ENCODE assay signal across 8 cellular contexts in the genomic region with DNA sequence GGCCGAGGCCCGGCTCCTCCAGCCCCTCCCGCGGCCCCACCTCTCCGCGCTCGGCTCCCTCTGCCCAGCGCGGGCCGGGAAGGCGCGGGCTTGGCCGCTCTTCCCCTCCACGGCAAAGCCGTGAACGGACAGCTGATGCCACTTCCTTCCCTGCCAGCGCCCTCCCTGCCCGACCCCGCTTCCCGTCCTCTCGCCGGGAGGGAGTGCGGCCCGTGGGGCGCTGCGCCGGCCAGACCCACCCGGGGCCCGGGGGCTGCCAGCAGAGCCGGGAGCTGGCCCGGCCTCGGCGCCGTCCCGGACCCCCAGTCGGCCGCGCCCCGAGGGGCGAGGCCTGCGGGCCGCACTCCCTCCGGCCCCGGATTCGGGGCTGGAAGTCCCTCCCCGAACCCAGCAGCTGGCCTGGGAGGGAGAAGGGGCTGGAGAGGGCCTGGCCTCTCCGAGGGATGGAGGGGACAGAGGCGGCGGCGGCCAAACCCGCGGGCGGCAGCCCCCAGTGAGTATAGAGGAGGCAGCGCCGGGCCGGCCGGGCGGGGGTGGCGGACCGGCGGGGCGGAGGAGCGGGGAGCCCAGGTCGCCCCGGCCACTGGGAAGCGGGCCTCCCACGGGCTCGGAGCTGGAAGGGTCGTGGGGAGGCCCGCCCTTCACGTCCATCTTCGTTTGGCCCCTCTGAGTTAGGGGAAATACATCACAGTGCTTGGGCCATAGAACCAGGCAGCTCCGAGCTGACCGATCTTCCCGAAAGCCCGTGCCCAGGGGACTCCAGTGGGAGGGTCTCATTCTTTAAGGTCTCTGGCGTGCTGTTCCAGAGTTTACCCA. TPM values are rescaled to one million over a fixed set of nuclear protein-coding genes. Genes with fewer than 3 reads are reported as not detected.
DNase-seq lines count a peak whose midpoint lies in the region; ATAC-seq, FAIRE-seq and TF ChIP-seq lines count a peak whose summit lies in the region.

A gene with protein sequence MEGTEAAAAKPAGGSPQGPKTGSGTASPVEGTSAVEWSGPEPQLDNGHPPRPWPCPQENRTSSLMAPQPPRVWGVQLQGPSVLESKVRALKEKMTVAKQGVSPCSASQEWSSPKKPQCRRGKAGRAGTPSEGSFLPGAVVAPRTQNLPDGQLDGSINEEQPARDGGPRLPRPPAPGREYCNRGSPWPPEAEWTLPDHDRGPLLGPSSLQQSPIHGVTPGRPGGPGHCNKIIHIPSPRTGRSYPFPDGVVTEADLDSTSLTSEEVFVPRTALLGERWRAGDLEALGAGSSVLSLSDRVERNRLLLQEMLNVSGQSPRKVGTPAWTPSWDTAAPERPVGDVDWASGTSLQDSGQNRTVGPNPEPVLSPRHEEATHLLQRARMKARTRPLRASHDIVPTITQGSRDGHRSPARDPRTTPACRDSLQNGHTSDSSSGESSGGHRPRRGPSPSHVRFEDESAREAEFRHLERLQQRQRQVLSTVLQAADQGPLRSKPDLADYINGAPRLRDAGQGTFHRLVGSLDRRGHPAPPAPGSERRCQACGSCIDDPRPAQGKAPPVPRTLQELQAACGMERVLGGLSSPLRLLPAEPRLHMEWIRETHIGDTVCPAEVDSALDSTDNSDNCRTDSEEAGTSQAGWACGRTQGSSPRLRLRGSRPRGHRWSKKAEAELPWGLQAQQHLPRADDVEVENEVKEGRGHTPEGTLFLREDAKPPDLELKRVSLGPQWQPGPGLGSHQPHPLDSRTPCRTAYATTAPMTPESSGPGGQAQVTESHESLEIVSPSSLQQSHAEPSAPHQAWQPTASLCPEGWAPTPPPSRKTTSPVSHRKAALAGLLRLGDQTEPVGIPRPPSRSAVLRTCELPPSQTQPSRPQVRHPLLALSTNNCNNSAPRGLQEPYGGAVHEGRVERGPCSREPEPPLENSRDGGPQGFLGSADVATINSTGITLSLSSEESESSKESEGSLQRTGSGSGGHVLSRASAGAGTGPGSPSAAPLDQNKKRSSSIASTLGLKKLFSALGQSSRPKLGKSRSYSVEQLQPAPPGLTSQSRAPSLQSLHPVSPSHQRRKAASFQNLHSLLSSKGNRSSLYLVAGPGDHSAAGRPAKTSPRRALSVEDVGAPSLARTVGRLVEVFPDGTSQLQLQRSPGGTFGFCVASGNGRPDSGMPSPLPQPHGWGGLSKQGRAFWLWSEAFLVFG (plus strand): TSS at position 97 of the 816 bp plus-strand sequence. CDS start 347 bp downstream, at position 444.

- TF ChIP-seq POLR2A in H54 (IDR thresholded peaks at IDR 0.05; ENCODE audit: low read depth, low read length): peak; percentile 68

- peaks cover 5% of the 10 kb centered on the region for H3K79me2 ChIP-seq in hepatocyte

- no peak for ATAC-seq in HG03378 (IDR thresholded peaks at IDR 0.05; ENCODE audit: unreplicated experiment)
- ATAC-seq in GM21526 (IDR thresholded peaks at IDR 0.05; ENCODE audit: low FRiP score, unreplicated experiment): no peak

- H4K20me1 ChIP-seq in hepatocyte (ENCODE audit: insufficient read depth, poor library complexity, severe bottlenecking): no peaks in the 10 kb centered on the region

- 4% methylated on average over 54 of the region's 77 CpGs for WGBS in hepatocyte (ENCODE audit: low lambda C conversion rate, missing lambda C conversion rate)

- no peaks in the 10 kb centered on the region for H3K9me2 ChIP-seq in hepatocyte (replicated peaks; ENCODE audit: insufficient read depth)

- no peak for FAIRE-seq in H54 (lab: Jason Lieb, UNC)

- DNase-seq in AG08396 (ENCODE audit: low spot score): peak; percentile 86
- peak; percentile 62 for DNase-seq in H54 (ENCODE audit: insufficient read length, low spot score)
- peak in 1 of 2 donors; percentile 66 for DNase-seq in ascending aorta (ENCODE audit: low spot score in 2 of 2)
- peak; percentile 30 for DNase-seq in hepatocyte (ENCODE audit: low spot score)
- no peak for DNase-seq in renal cortical epithelial cell (ENCODE audit: low read depth)
- DNase-seq in OCI-M1 (lab: John Stamatoyannopoulos, UW): no peak

- peak within 1 kb of the TSS; percentile 86 to 97 for H3K27ac ChIP-seq in ascending aorta
- peak within 1 kb of the TSS; percentile 96 for H3K27ac ChIP-seq in hepatocyte

- H3K4me3 ChIP-seq in ascending aorta (peak within 1 kb of the TSS; percentile 62 to 88), hepatocyte (peak within 1 kb of the TSS; percentile 58)

- H2AFZ ChIP-seq in hepatocyte: peak within 1 kb of the TSS; percentile 87

- TF ChIP-seq CTCF in ascending aorta (IDR thresholded peaks at IDR 0.05) (no peak), hepatocyte (IDR thresholded peaks at IDR 0.05; ENCODE audit: poor library complexity) (no peak)

- peak within 1 kb of the TSS; percentile 93 for H3K4me2 ChIP-seq in hepatocyte

- H3K4me1 ChIP-seq in ascending aorta: peaks cover 0 to 8% of the 10 kb centered on the region in 2 donors
- peaks cover 19% of the 10 kb centered on the region for H3K4me1 ChIP-seq in hepatocyte (ENCODE audit: insufficient read depth)

- H3K9me3 ChIP-seq in ascending aorta: no peaks in the 10 kb centered on the region
- no peaks in the 10 kb centered on the region for H3K9me3 ChIP-seq in hepatocyte (ENCODE audit: low read depth)

- intact Hi-C loops in ascending aorta (cut with DNase I): loop anchor here (5.0 kb wide), 3 partner anchors 119 to 229 kb away; a partner anchor contains a TSS

- H3K27me3 ChIP-seq in ascending aorta (no peaks in the 10 kb centered on the region), hepatocyte (peaks cover 9% of the 10 kb centered on the region)

- H3K36me3 ChIP-seq in ascending aorta (peaks cover 4 to 12% of the 10 kb centered on the region in 2 donors), hepatocyte (replicated peaks; ENCODE audit: insufficient read depth, low read depth) (no peaks in the 10 kb centered on the region)

RNA-seq across cellular contexts. Expression of the gene that starts here (rescaled TPM):
- total RNA-seq in ascending aorta: 21.9 TPM
- total RNA-seq in hepatocyte: 2.6 and 3.0 TPM in 2 replicates
- 2.5 and 2.9 TPM in 2 replicates for polyA plus RNA-seq in hepatocyte
- 5.9 and 10.7 TPM in 2 replicates for total RNA-seq in renal cortical epithelial cell

Comparison
In these comparisons a context has a peak if more than half of its experiments do, and no peak if none do; other contexts are left out.
1. DNase-seq: peak in AG08396 (single experiment), H54 (single experiment) and hepatocyte (single experiment); none in renal cortical epithelial cell (single experiment) and OCI-M1 (single experiment).